ENCODE assay signal across 15 cellular contexts in genomic region chr2:60070166-60070565, GRCh38.
"Had no signal": no experiment of that assay in that cellular context is flagged by ENCODE, and none has a peak within 500 bp of the region (broad histone marks: within the 10 kb centered on the region; RNA-seq: fewer than 3 reads in every experiment).

No MANE protein-coding gene starts in this region.

- H2AFZ ChIP-seq: parathyroid adenoma had no signal

- H3K9me3 ChIP-seq: adrenal gland, esophagus squamous epithelium, heart right ventricle, neutrophil, tibial artery had no signal

- DNase-seq: activated CD4-positive, alpha-beta T cell treated with anti-CD3 and anti-CD28 coated beads, Interleukin-2, amount 50 U/mL, for 4 hours; activated gamma-delta T cell treated with Interleukin-2 at 50 U/mL for 16 hours; adrenal gland; effector memory CD8-positive, alpha-beta T cell; esophagus squamous epithelium; heart right ventricle; immature natural killer cell; mesenchymal stem cell; naive thymus-derived CD4-positive, alpha-beta T cell; stimulated activated CD4-positive, alpha-beta T cell treated with anti-CD3 and anti-CD28 coated beads, Interleukin-1b, Interleukin-23, amount 100 ng/mL, for 48 hours; stimulated activated CD8-positive, alpha-beta memory T cell treated with anti-CD3 and anti-CD28 coated beads, Interleukin-4, amount 100 ng/mL, for 48 hours; stimulated activated naive CD4-positive, alpha-beta T cell; tibial artery had no signal

- H3K27me3 ChIP-seq: adrenal gland, neutrophil, tibial artery had no signal

- H3K4me3 ChIP-seq: adrenal gland, esophagus squamous epithelium, heart right ventricle, tibial artery had no signal

- H3K9ac ChIP-seq: parathyroid adenoma had no signal

- H3K27ac ChIP-seq: adrenal gland, esophagus squamous epithelium, heart right ventricle, neutrophil, parathyroid adenoma, tibial artery had no signal

- H3K4me1 ChIP-seq: adrenal gland, parathyroid adenoma, tibial artery had no signal

- H3K79me2 ChIP-seq: parathyroid adenoma had no signal

- H3K36me3 ChIP-seq: adrenal gland, esophagus squamous epithelium, heart right ventricle, neutrophil, tibial artery had no signal
